Comparison of ENCODE assay signal across 26 cellular contexts in genomic region chr9:115444941-115445340, GRCh38.
DNase-seq lines count a peak whose midpoint lies in the region; ATAC-seq and TF ChIP-seq lines count a peak whose summit lies in the region.
"Had no signal": no experiment of that assay in that cellular context is flagged by ENCODE, and none has a peak within 500 bp of the region (broad histone marks: within the 10 kb centered on the region; RNA-seq: fewer than 3 reads in every experiment).

No MANE protein-coding gene starts in this region.

- H3K9ac ChIP-seq in fibroblast of lung (ENCODE audit: insufficient read depth, low read length), result no peak overlapping the region

- intact Hi-C loops in uterus (cut with DNase I; ENCODE audit: low total_unique reads), result no loop called here

- no peaks in the 10 kb centered on the region for H3K4me1 Mint-ChIP-seq in activated CD4-positive, alpha-beta T cell treated with anti-CD3 and anti-CD28 coated beads, Interleukin-2, amount 10 ng/mL, durations not matched to agents 7 days and 5 days
- H3K4me1 Mint-ChIP-seq in activated T-cell treated with anti-CD3 and anti-CD28 coated beads, Interleukin-2, amount 50 U/mL, for 4 hours (ENCODE audit: low read depth), result no peaks in the 10 kb centered on the region

- H3K27me3 Mint-ChIP-seq in activated CD4-positive, alpha-beta T cell treated with anti-CD3 and anti-CD28 coated beads, Interleukin-2, amount 10 ng/mL, durations not matched to agents 7 days and 5 days, result peaks cover 10% of the 10 kb centered on the region
- H3K27me3 Mint-ChIP-seq in activated T-cell treated with anti-CD3 and anti-CD28 coated beads, Interleukin-2, amount 50 U/mL, for 4 hours (ENCODE audit: low read depth), result peaks cover 6% of the 10 kb centered on the region

- CTCF ChIA-PET in activated CD4-positive, alpha-beta T cell treated with anti-CD3 and anti-CD28 coated beads, Interleukin-2, amount 10 ng/mL, durations not matched to agents 7 days and 5 days (lab: Charles Lee), result interaction anchor here (1.3 kb wide), 1 partner anchor 584 kb away, joined by 4 read pairs; no protein-coding TSS in a partner anchor

- TF ChIP-seq POLR2A in uterus (IDR thresholded peaks at IDR 0.05), result no peak

- no peaks in the 10 kb centered on the region for H3K9me3 ChIP-seq in fibroblast of lung (ENCODE audit: control insufficient read depth, insufficient read depth, low read depth, low read length)
- no peaks in the 10 kb centered on the region for H3K9me3 ChIP-seq in uterus
- H3K9me3 ChIP-seq: HAP-1, heart left ventricle, upper lobe of left lung had no signal

- H3K4me2 ChIP-seq in fibroblast of lung (ENCODE audit: extremely low read depth, insufficient read depth, low read length), result peak overlapping the region; percentile 40

- no peaks in the 10 kb centered on the region for H3K79me2 ChIP-seq in fibroblast of lung (ENCODE audit: control insufficient read depth, insufficient read depth, low read length)

- H4K20me1 ChIP-seq in fibroblast of lung (ENCODE audit: control insufficient read depth, extremely low read depth, insufficient read depth, low read length), result no peaks in the 10 kb centered on the region

- H3K27me3 ChIP-seq in fibroblast of lung (ENCODE audit: control insufficient read depth, insufficient read depth, low read length) (no peaks in the 10 kb centered on the region), uterus (no peaks in the 10 kb centered on the region)
- H3K27me3 ChIP-seq: cardiac muscle cell, heart left ventricle, upper lobe of left lung had no signal

- no peaks in the 10 kb centered on the region for H3K9me3 Mint-ChIP-seq in activated CD4-positive, alpha-beta T cell treated with anti-CD3 and anti-CD28 coated beads, Interleukin-2, amount 10 ng/mL, durations not matched to agents 7 days and 5 days
- no peaks in the 10 kb centered on the region for H3K9me3 Mint-ChIP-seq in activated T-cell treated with anti-CD3 and anti-CD28 coated beads, Interleukin-2, amount 50 U/mL, for 4 hours

- no peak overlapping the region for H3K27ac Mint-ChIP-seq in activated CD4-positive, alpha-beta T cell treated with anti-CD3 and anti-CD28 coated beads, Interleukin-2, amount 10 ng/mL, durations not matched to agents 7 days and 5 days

- ATAC-seq in activated T-cell treated with anti-CD3 and anti-CD28 coated beads, Interleukin-2, amount 50 U/mL, for 4 hours, result no peak
- ATAC-seq: heart left ventricle, left lobe of liver, Panc1 had no signal

- peak; percentile 76 for DNase-seq in NCI-H2171 treated with DMSO at 0.1 percent for 48 hours (lab: John Stamatoyannopoulos, UW)
- DNase-seq in NCI-H2171 (lab: John Stamatoyannopoulos, UW), result no peak
- DNase-seq in NCI-H345 treated with DMSO at 0.1 percent for 48 hours (lab: John Stamatoyannopoulos, UW; ENCODE audit: unreplicated experiment), result peak; percentile 4
- DNase-seq in fibroblast of lung (ENCODE audit: low read depth in 2 of 2), result peak; percentile 6 to 21
- DNase-seq in uterus, result peak in 1 of 2 donors; percentile 32
- DNase-seq in activated CD4-positive, alpha-beta T cell treated with anti-CD3 and anti-CD28 coated beads, Interleukin-2, amount 10 ng/mL, durations not matched to agents 7 days and 5 days, result no peak
- no peak for DNase-seq in midbrain (lab: John Stamatoyannopoulos, UW)
- DNase-seq in activated T-cell treated with anti-CD3 and anti-CD28 coated beads, Interleukin-2, amount 50 U/mL, for 4 hours, result no peak
- DNase-seq: amygdala; C1 segment of cervical spinal cord; EL; heart left ventricle; Karpas-422; mesendoderm; MV-4-11; NCI-H2029; NCI-H524; occipital lobe; SIG-M5; stimulated activated CD4-positive, alpha-beta T cell treated with anti-CD3 and anti-CD28 coated beads, Interleukin-1b, Interleukin-23, amount 100 ng/mL, for 48 hours; upper lobe of left lung had no signal

- H3K36me3 ChIP-seq in fibroblast of lung (ENCODE audit: control insufficient read depth, insufficient read depth, low read length), result no peaks in the 10 kb centered on the region
- no peaks in the 10 kb centered on the region for H3K36me3 ChIP-seq in uterus
- H3K36me3 ChIP-seq: cardiac muscle cell, HAP-1, heart left ventricle, upper lobe of left lung had no signal

- H2AFZ ChIP-seq in fibroblast of lung (ENCODE audit: low read length), result no peak overlapping the region

- TF ChIP-seq CTCF in fibroblast of lung (conservative IDR thresholded peaks at IDR 0.05 in 1 of 2, IDR thresholded peaks at IDR 0.05 in 1 of 2; ENCODE audit: low read depth in 1 of 2, low read length in 2 of 2), result no peak
- no peak for TF ChIP-seq CTCF in uterus (IDR thresholded peaks at IDR 0.05)

- H3K36me3 Mint-ChIP-seq in activated CD4-positive, alpha-beta T cell treated with anti-CD3 and anti-CD28 coated beads, Interleukin-2, amount 10 ng/mL, durations not matched to agents 7 days and 5 days (ENCODE audit: low read depth), result no peaks in the 10 kb centered on the region
- no peaks in the 10 kb centered on the region for H3K36me3 Mint-ChIP-seq in activated T-cell treated with anti-CD3 and anti-CD28 coated beads, Interleukin-2, amount 50 U/mL, for 4 hours (ENCODE audit: insufficient read depth)

- no peak overlapping the region for H3K27ac ChIP-seq in fibroblast of lung (ENCODE audit: insufficient read depth, low read length)
- peak overlapping the region; percentile 57 to 87 for H3K27ac ChIP-seq in uterus
- H3K27ac ChIP-seq: cardiac muscle cell, upper lobe of left lung had no signal

- peaks cover 3% of the 10 kb centered on the region for H3K4me1 ChIP-seq in fibroblast of lung (ENCODE audit: control insufficient read depth, extremely low read depth, insufficient read depth, low read length)
- no peaks in the 10 kb centered on the region for H3K4me1 ChIP-seq in uterus
- H3K4me1 ChIP-seq: HAP-1, upper lobe of left lung had no signal

- H3K4me3 Mint-ChIP-seq in activated CD4-positive, alpha-beta T cell treated with anti-CD3 and anti-CD28 coated beads, Interleukin-2, amount 10 ng/mL, durations not matched to agents 7 days and 5 days, result no peak overlapping the region
- no peak overlapping the region for H3K4me3 Mint-ChIP-seq in activated T-cell treated with anti-CD3 and anti-CD28 coated beads, Interleukin-2, amount 50 U/mL, for 4 hours

- H3K4me3 ChIP-seq in fibroblast of lung (replicated peaks in 1 of 4; ENCODE audit: control extremely low read depth in 1 of 4, insufficient read depth in 1 of 4, low read depth in 3 of 4, low read length in 4 of 4) (no peak overlapping the region), uterus (no peak overlapping the region)
- H3K4me3 ChIP-seq: cardiac muscle cell, HAP-1, heart left ventricle, skin epidermis, upper lobe of left lung had no signal

- POLR2A ChIA-PET in activated CD4-positive, alpha-beta T cell treated with anti-CD3 and anti-CD28 coated beads, Interleukin-2, amount 10 ng/mL, durations not matched to agents 7 days and 5 days (lab: Charles Lee), result no interaction called here

Comparison
In these comparisons a context has a peak if more than half of its experiments do, and no peak if none do; other contexts are left out.
1. DNase-seq: peak in NCI-H2171 treated with DMSO at 0.1 percent for 48 hours (single experiment), NCI-H345 treated with DMSO at 0.1 percent for 48 hours (single experiment) and fibroblast of lung (2 of 2); none in NCI-H2171 (single experiment), activated CD4-positive, alpha-beta T cell treated with anti-CD3 and anti-CD28 coated beads, Interleukin-2, amount 10 ng/mL, durations not matched to agents 7 days and 5 days (single experiment), midbrain (single experiment) and activated T-cell treated with anti-CD3 and anti-CD28 coated beads, Interleukin-2, amount 50 U/mL, for 4 hours (single experiment).